In the genomic region with DNA sequence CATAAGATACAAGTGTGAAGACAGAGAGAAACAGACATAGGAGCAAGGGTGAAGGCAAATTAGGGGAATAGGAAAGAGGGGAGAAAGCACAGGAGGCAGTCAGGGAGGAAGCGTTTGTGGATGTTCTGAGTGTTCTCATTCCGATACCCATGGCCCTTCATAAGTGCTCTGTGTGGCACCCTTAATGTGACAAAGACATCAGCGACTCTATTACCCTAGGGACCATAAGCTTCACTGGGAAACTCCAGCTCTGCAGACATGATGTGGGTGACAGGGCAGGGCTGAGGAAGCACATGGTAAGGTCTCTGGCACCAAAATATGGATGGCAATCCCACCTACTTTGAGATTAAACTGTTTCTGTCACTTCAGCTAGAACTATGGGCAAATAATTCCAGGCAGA, we compare ENCODE assay signal across 17 cellular contexts.
"Had no signal": no experiment of that assay in that cellular context is flagged by ENCODE, and none has a peak within 500 bp of the region (broad histone marks: within the 10 kb centered on the region; RNA-seq: fewer than 3 reads in every experiment).

No MANE protein-coding gene starts in this region.

- H3K36me3 ChIP-seq: breast epithelium, prostate gland, right atrium auricular region had no signal

- H3K27ac Mint-ChIP-seq: activated CD4-positive, alpha-beta T cell treated with anti-CD3 and anti-CD28 coated beads, Interleukin-2, amount 10 ng/mL, durations not matched to agents 7 days and 5 days; activated CD8-positive, alpha-beta T cell treated with anti-CD3 and anti-CD28 coated beads, Interleukin-2, amount 10 ng/mL, durations not matched to agents 7 days and 5 days; activated T-cell treated with anti-CD3 and anti-CD28 coated beads, Interleukin-2, amount 50 U/mL, for 24 hours; activated T-helper 2 cell treated with anti-CD3 and anti-CD28 coated beads, Interferon-gamma antibody, Interleukin-2, Interleukin-4, amounts not matched to agents 10 μg/mL and 5 μg/mL and 100 μg/mL, durations not matched to agents 14 hours and 24 hours and 36 hours; stimulated activated naive CD8-positive, alpha-beta T cell treated with anti-CD3 and anti-CD28 coated beads, Interleukin-15, amount 100 ng/mL, for 72 hours had no signal

- H3K4me1 Mint-ChIP-seq: activated CD4-positive, alpha-beta T cell treated with anti-CD3 and anti-CD28 coated beads, Interleukin-2, amount 10 ng/mL, durations not matched to agents 7 days and 5 days; neural crest cell; stimulated activated naive CD8-positive, alpha-beta T cell treated with anti-CD3 and anti-CD28 coated beads, Interleukin-15, amount 100 ng/mL, for 72 hours had no signal

- H3K27ac ChIP-seq: breast epithelium, prostate gland, right atrium auricular region had no signal

- H3K9me3 ChIP-seq: breast epithelium, prostate gland, right atrium auricular region had no signal

- H3K4me3 Mint-ChIP-seq: activated CD4-positive, alpha-beta T cell treated with anti-CD3 and anti-CD28 coated beads, Interleukin-2, amount 10 ng/mL, durations not matched to agents 7 days and 5 days; activated CD8-positive, alpha-beta T cell treated with anti-CD3 and anti-CD28 coated beads, Interleukin-2, amount 10 ng/mL, durations not matched to agents 7 days and 5 days; activated T-cell treated with anti-CD3 and anti-CD28 coated beads, Interleukin-2, amount 50 U/mL, for 24 hours; neural crest cell; stimulated activated naive CD8-positive, alpha-beta T cell treated with anti-CD3 and anti-CD28 coated beads, Interleukin-15, amount 100 ng/mL, for 72 hours had no signal

- ATAC-seq: activated CD4-positive, CD25-positive, alpha-beta regulatory T cell treated with anti-CD3 and anti-CD28 coated beads, Interleukin-2, amount 50 U/mL, for 24 hours; activated CD8-positive, alpha-beta T cell treated with anti-CD3 and anti-CD28 coated beads, Interleukin-2, amount 10 ng/mL, durations not matched to agents 7 days and 5 days; left ventricle myocardium superior; stimulated activated naive CD8-positive, alpha-beta T cell treated with anti-CD3 and anti-CD28 coated beads, Interleukin-15, amount 100 ng/mL, for 72 hours had no signal

- H3K9me3 Mint-ChIP-seq: activated CD4-positive, alpha-beta T cell treated with anti-CD3 and anti-CD28 coated beads, Interleukin-2, amount 10 ng/mL, durations not matched to agents 7 days and 5 days; activated T-cell treated with anti-CD3 and anti-CD28 coated beads, Interleukin-2, amount 50 U/mL, for 24 hours; activated T-helper 2 cell treated with anti-CD3 and anti-CD28 coated beads, Interferon-gamma antibody, Interleukin-2, Interleukin-4, amounts not matched to agents 10 μg/mL and 5 μg/mL and 100 μg/mL, durations not matched to agents 14 hours and 24 hours and 36 hours; neural crest cell; stimulated activated naive CD8-positive, alpha-beta T cell treated with anti-CD3 and anti-CD28 coated beads, Interleukin-15, amount 100 ng/mL, for 72 hours had no signal

- H3K27me3 ChIP-seq: right atrium auricular region had no signal

- H3K4me1 ChIP-seq: breast epithelium, prostate gland, right atrium auricular region had no signal

- H3K4me3 ChIP-seq: breast epithelium, prostate gland, right atrium auricular region had no signal

- DNase-seq: activated CD4-positive, alpha-beta T cell treated with anti-CD3 and anti-CD28 coated beads, Interleukin-2, amount 10 ng/mL, durations not matched to agents 7 days and 5 days; activated CD8-positive, alpha-beta T cell treated with anti-CD3 and anti-CD28 coated beads, Interleukin-2, amount 10 ng/mL, durations not matched to agents 7 days and 5 days; activated naive CD4-positive, alpha-beta T cell treated with anti-CD3 and anti-CD28 coated beads, Interleukin-2, amount 50 U/mL, for 16 hours; activated T-cell treated with anti-CD3 and anti-CD28 coated beads, Interleukin-2, amount 50 U/mL, for 24 hours; cortex of kidney; effector CD4-positive, alpha-beta T cell; head of caudate nucleus; kidney glomerular epithelial cell; left ventricle myocardium superior; stimulated activated CD4-positive, alpha-beta T cell treated with anti-CD3 and anti-CD28 coated beads, Interleukin-2, amount 100 ng/mL, for 24 hours; stimulated activated naive CD8-positive, alpha-beta T cell treated with anti-CD3 and anti-CD28 coated beads, Interleukin-15, amount 100 ng/mL, for 72 hours had no signal
